ENCODE assay signal across 8 cellular contexts in genomic region chr1:150515328-150516049, GRCh38. TPM values are rescaled to one million over a fixed set of nuclear protein-coding genes. Genes with fewer than 3 reads are reported as not detected.
DNase-seq lines count a peak whose midpoint lies in the region; ATAC-seq and TF ChIP-seq lines count a peak whose summit lies in the region.

TSS of gene FALEC (plus strand) at chr1:150515752.

- H3K4me3 Mint-ChIP-seq in CD14-positive monocyte, result peak within 1 kb of the TSS; percentile 94

- no peaks in the 10 kb centered on the region for H3K9me3 Mint-ChIP-seq in CD14-positive monocyte

- H3K36me3 Mint-ChIP-seq in CD14-positive monocyte, result peaks cover 7% of the 10 kb centered on the region in 2 donors

- 0% methylated on average over 48 to 50 of the region's 54 CpGs for WGBS in lower leg skin, 2 donors

- TF ChIP-seq POLR2A in lower leg skin (IDR thresholded peaks at IDR 0.05), result no peak

- intact Hi-C loops in CD14-positive monocyte (cut with micrococcal nuclease) (no loop called here), lower leg skin (cut with DNase I; ENCODE audit: low total_unique reads) (no loop called here)

- peaks cover 19% of the 10 kb centered on the region for H3K4me1 Mint-ChIP-seq in CD14-positive monocyte

- ATAC-seq in GM19395 (IDR thresholded peaks at IDR 0.05; ENCODE audit: unreplicated experiment) (peak; percentile 96), HG03558 (IDR thresholded peaks at IDR 0.05; ENCODE audit: extremely low read depth, unreplicated experiment) (peak; percentile 86)

- peak within 1 kb of the TSS; percentile 28 for H3K4me3 ChIP-seq in lower leg skin (ENCODE audit: low read depth, poor library complexity, severe bottlenecking)

- DNase-seq in CD14-positive monocyte (ENCODE audit: low spot score) (peak; percentile 93), NCI-H748 treated with DMSO at 0.1 percent for 48 hours (lab: John Stamatoyannopoulos, UW) (peak; percentile 85), dermis microvascular lymphatic vessel endothelial cell (ENCODE audit: low read depth in 2 of 2) (peak; percentile 72 to 95), lower leg skin (ENCODE audit: low spot score in 2 of 2) (peak; percentile 94 to 98)
- DNase-seq in activated CD4-positive, alpha-beta T cell treated with anti-CD3 and anti-CD28 coated beads, Interleukin-2, amount 50 U/mL, for 4 hours, result peak; percentile 78 to 83
- DNase-seq in stimulated activated CD4-positive, alpha-beta T cell treated with anti-CD3 and anti-CD28 coated beads, Interleukin-4, amount 100 ng/mL, for 4 hours, result peak; percentile 88 to 89

- H3K27me3 Mint-ChIP-seq in CD14-positive monocyte (ENCODE audit: low read depth in 3 of 3), result peaks cover 2 to 12% (median 8%) of the 10 kb centered on the region in 3 donors

- peak within 1 kb of the TSS; percentile 8 to 87 (median 57) for H3K27ac Mint-ChIP-seq in CD14-positive monocyte

- no peak for TF ChIP-seq CTCF in CD14-positive monocyte (IDR thresholded peaks at IDR 0.05)
- TF ChIP-seq CTCF in lower leg skin (IDR thresholded peaks at IDR 0.05), result no peak

RNA-seq across cellular contexts. Expression of gene FALEC, which starts in this region (rescaled TPM):
- not detected for polyA plus RNA-seq in CD14-positive monocyte
- total RNA-seq in dermis microvascular lymphatic vessel endothelial cell (not detected in 2 replicates), lower leg skin (1 to 10 TPM in 1 of 4 donors, not detected in 3; 1.1 TPM)

Comparison
In these comparisons a context has a peak if more than half of its experiments do, and no peak if none do; other contexts are left out.
1. Peak in every context shown above with its lines: DNase-seq, ATAC-seq and H3K4me3 ChIP-seq.
2. Peak in DNase-seq in CD14-positive monocyte; RNA of the gene not detected or under 1 TPM.
3. Peak in DNase-seq in dermis microvascular lymphatic vessel endothelial cell; RNA of the gene not detected or under 1 TPM.